2 cellular contexts compared by ENCODE assay signal in the genomic region with DNA sequence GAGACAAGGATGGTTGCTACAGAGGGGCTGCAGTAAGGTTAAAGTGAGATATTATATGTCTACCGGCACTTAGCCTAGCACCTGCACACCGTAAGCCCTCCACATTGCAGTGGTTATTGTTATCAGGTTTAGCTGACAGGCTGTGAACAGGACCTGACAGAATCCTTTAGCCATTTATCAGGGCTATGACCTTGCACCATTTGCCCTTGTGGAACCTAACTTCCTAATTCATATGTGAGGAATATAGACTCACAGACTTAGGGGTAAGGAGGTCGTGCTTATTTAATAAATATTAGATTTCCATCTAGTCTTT.
TF ChIP-seq lines count a peak whose summit lies in the region.

No MANE protein-coding gene starts in this region.

TF ChIP-seq in IMR-90, 13 proteins besides CTCF, POLR2A, EP300 and RAD21:
- TF ChIP-seq SMC3 (IDR thresholded peaks at IDR 0.05; ENCODE audit: low read depth, low read length) = no peak
- TF ChIP-seq MXI1 (IDR thresholded peaks at IDR 0.05; ENCODE audit: borderline replicate concordance, low read depth, low read length) = no peak
- TF ChIP-seq, protein P1, sequence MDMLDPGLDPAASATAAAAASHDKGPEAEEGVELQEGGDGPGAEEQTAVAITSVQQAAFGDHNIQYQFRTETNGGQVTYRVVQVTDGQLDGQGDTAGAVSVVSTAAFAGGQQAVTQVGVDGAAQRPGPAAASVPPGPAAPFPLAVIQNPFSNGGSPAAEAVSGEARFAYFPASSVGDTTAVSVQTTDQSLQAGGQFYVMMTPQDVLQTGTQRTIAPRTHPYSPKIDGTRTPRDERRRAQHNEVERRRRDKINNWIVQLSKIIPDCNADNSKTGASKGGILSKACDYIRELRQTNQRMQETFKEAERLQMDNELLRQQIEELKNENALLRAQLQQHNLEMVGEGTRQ (IDR thresholded peaks at IDR 0.05; ENCODE audit: low read depth, low read length) = no peak
- TF ChIP-seq MAZ (IDR thresholded peaks at IDR 0.05; ENCODE audit: borderline replicate concordance, low read depth, low read length) = no peak
- TF ChIP-seq, protein P2, sequence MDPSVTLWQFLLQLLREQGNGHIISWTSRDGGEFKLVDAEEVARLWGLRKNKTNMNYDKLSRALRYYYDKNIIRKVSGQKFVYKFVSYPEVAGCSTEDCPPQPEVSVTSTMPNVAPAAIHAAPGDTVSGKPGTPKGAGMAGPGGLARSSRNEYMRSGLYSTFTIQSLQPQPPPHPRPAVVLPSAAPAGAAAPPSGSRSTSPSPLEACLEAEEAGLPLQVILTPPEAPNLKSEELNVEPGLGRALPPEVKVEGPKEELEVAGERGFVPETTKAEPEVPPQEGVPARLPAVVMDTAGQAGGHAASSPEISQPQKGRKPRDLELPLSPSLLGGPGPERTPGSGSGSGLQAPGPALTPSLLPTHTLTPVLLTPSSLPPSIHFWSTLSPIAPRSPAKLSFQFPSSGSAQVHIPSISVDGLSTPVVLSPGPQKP (IDR thresholded peaks at IDR 0.05; ENCODE audit: borderline replicate concordance, low read depth, low read length) = no peak
- no peak for TF ChIP-seq FOS (IDR thresholded peaks at IDR 0.05; ENCODE audit: low read depth, low read length)
- TF ChIP-seq CEBPB (IDR thresholded peaks at IDR 0.05; ENCODE audit: low read depth, low read length) = no peak
- no peak for TF ChIP-seq RFX5 (IDR thresholded peaks at IDR 0.05; ENCODE audit: low read depth, low read length)
- no peak for TF ChIP-seq RCOR1 (IDR thresholded peaks at IDR 0.05; ENCODE audit: insufficient replicate concordance, low read length)
- no peak for TF ChIP-seq BHLHE40 (IDR thresholded peaks at IDR 0.05; ENCODE audit: low read depth, low read length)
- no peak for TF ChIP-seq NFE2L2 (IDR thresholded peaks at IDR 0.05; ENCODE audit: low read depth, low read length)
- no peak for TF ChIP-seq CHD1 (IDR thresholded peaks at IDR 0.05; ENCODE audit: low read depth, low read length)
- TF ChIP-seq MAFK (IDR thresholded peaks at IDR 0.05; ENCODE audit: low read depth, low read length) = no peak

TF ChIP-seq in K562, 482 proteins besides CTCF, POLR2A, EP300 and RAD21 (continues in another document):
- TF ChIP-seq STAT5B (CRISPR knock-in tag; IDR thresholded peaks at IDR 0.05) (no peak), GTF2E2 (tag; IDR thresholded peaks at IDR 0.05) (no peak), ZNF277 (CRISPR knock-in tag; IDR thresholded peaks at IDR 0.05; ENCODE audit: borderline replicate concordance) (no peak), BCOR (IDR thresholded peaks at IDR 0.05) (no peak), HOXB6 (CRISPR knock-in tag; IDR thresholded peaks at IDR 0.05; ENCODE audit: borderline replicate concordance) (no peak), NFYB (IDR thresholded peaks at IDR 0.05; ENCODE audit: extremely low read depth, insufficient read length) (no peak), ETS2 (tag; IDR thresholded peaks at IDR 0.05; ENCODE audit: borderline replicate concordance, poor library complexity, severe bottlenecking) (no peak), SRSF3 (IDR thresholded peaks at IDR 0.05; ENCODE audit: insufficient read depth, low read length) (no peak), MXI1 (IDR thresholded peaks at IDR 0.05; ENCODE audit: low read depth, low read length) (no peak), ZNF717 (CRISPR knock-in tag; IDR thresholded peaks at IDR 0.05) (no peak), ZNF212 (CRISPR knock-in tag; IDR thresholded peaks at IDR 0.05) (no peak), ATF7 (IDR thresholded peaks at IDR 0.05) (peak; percentile 19; the same call in 1 of the 2 replicates), FOXA1 (IDR thresholded peaks at IDR 0.05; ENCODE audit: borderline replicate concordance) (no peak), SAP30 (IDR thresholded peaks at IDR 0.05; ENCODE audit: borderline replicate concordance, insufficient read depth, low read depth, low read length, poor library complexity, severe bottlenecking) (no peak), FOXA3 (CRISPR knock-in tag; conservative IDR thresholded peaks at IDR 0.05 in 1 of 2, IDR thresholded peaks at IDR 0.05 in 1 of 2) (no peak), ZNF592 (IDR thresholded peaks at IDR 0.05) (no peak), E4F1 (CRISPR knock-in tag; IDR thresholded peaks at IDR 0.05; ENCODE audit: borderline replicate concordance) (no peak), XRCC4 (IDR thresholded peaks at IDR 0.05; ENCODE audit: extremely low read depth, insufficient read depth, insufficient read length) (no peak), MAFF (IDR thresholded peaks at IDR 0.05; ENCODE audit: low read length) (no peak), RBM34 (IDR thresholded peaks at IDR 0.05; ENCODE audit: borderline replicate concordance, insufficient read depth, low read length) (no peak), ZSCAN32 (CRISPR knock-in tag; IDR thresholded peaks at IDR 0.05) (no peak), DACH1 (IDR thresholded peaks at IDR 0.05; ENCODE audit: partially characterized antibody) (no peak), SIX5 (IDR thresholded peaks at IDR 0.05; ENCODE audit: borderline replicate concordance in 1 of 2, insufficient read depth in 1 of 2, low read depth in 1 of 2, low read length in 2 of 2) (no peak), ZEB2 (IDR thresholded peaks at IDR 0.05) (peak; percentile 25; the same call in 1 of the 2 replicates), ZNF224 (CRISPR knock-in tag; IDR thresholded peaks at IDR 0.05) (no peak), ARID3B (CRISPR knock-in tag; IDR thresholded peaks at IDR 0.05; ENCODE audit: borderline replicate concordance) (no peak), ZNF707 (CRISPR knock-in tag; conservative IDR thresholded peaks at IDR 0.05) (no peak)
- TF ChIP-seq, protein P3, sequence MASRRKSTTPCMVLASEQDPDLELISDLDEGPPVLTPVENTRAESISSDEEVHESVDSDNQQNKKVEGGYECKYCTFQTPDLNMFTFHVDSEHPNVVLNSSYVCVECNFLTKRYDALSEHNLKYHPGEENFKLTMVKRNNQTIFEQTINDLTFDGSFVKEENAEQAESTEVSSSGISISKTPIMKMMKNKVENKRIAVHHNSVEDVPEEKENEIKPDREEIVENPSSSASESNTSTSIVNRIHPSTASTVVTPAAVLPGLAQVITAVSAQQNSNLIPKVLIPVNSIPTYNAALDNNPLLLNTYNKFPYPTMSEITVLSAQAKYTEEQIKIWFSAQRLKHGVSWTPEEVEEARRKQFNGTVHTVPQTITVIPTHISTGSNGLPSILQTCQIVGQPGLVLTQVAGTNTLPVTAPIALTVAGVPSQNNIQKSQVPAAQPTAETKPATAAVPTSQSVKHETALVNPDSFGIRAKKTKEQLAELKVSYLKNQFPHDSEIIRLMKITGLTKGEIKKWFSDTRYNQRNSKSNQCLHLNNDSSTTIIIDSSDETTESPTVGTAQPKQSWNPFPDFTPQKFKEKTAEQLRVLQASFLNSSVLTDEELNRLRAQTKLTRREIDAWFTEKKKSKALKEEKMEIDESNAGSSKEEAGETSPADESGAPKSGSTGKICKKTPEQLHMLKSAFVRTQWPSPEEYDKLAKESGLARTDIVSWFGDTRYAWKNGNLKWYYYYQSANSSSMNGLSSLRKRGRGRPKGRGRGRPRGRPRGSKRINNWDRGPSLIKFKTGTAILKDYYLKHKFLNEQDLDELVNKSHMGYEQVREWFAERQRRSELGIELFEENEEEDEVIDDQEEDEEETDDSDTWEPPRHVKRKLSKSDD (conservative IDR thresholded peaks at IDR 0.05; ENCODE audit: low read length) = no peak
- TF ChIP-seq, protein P4, sequence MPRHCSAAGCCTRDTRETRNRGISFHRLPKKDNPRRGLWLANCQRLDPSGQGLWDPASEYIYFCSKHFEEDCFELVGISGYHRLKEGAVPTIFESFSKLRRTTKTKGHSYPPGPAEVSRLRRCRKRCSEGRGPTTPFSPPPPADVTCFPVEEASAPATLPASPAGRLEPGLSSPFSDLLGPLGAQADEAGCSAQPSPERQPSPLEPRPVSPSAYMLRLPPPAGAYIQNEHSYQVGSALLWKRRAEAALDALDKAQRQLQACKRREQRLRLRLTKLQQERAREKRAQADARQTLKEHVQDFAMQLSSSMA (CRISPR knock-in tag; IDR thresholded peaks at IDR 0.05) = no peak
- TF ChIP-seq, protein P5, sequence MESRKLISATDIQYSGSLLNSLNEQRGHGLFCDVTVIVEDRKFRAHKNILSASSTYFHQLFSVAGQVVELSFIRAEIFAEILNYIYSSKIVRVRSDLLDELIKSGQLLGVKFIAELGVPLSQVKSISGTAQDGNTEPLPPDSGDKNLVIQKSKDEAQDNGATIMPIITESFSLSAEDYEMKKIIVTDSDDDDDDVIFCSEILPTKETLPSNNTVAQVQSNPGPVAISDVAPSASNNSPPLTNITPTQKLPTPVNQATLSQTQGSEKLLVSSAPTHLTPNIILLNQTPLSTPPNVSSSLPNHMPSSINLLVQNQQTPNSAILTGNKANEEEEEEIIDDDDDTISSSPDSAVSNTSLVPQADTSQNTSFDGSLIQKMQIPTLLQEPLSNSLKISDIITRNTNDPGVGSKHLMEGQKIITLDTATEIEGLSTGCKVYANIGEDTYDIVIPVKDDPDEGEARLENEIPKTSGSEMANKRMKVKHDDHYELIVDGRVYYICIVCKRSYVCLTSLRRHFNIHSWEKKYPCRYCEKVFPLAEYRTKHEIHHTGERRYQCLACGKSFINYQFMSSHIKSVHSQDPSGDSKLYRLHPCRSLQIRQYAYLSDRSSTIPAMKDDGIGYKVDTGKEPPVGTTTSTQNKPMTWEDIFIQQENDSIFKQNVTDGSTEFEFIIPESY (CRISPR knock-in tag; IDR thresholded peaks at IDR 0.05) = no peak
